1 cellular context compared by ENCODE assay signal in the genomic region with DNA sequence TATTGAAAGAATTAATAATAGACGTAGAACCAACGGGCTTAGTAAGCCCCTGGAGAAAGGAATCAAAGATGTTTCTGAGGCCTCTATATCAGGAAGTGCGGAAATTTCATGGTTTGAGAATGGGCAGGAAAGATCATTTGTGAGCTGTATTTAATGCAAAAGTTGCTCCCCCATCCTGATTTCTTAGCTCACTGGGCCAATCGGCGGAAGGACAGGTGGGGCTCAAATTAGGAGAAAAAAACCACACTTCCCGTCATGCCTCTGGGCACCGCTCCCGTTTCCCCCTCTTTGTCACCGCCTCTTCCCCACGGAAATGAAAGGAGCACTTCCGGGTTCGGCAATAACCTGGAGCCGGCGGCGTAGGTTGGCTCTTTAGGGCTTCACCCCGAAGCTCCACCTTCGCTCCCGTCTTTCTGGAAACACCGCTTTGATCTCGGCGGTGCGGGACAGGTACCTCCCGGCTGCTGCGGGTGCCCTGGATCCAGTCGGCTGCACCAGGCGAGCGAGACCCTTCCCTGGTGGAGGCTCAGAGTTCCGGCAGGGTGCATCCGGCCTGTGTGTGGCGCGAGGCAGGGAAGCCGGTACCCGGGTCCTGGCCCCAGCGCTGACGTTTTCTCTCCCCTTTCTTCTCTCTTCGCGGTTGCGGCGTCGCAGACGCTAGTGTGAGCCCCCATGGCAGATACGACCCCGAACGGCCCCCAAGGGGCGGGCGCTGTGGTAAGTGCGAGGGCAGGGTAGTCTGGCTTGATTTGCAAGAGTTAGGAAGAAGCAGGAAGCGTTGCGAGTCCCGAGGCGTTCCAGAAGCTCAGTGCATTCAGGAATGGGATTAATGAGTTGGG.
A peak's percentile ranks its signal among the peaks of the same experiment; 100 is the strongest.
TF ChIP-seq lines count a peak whose summit lies in the region.

A gene with protein sequence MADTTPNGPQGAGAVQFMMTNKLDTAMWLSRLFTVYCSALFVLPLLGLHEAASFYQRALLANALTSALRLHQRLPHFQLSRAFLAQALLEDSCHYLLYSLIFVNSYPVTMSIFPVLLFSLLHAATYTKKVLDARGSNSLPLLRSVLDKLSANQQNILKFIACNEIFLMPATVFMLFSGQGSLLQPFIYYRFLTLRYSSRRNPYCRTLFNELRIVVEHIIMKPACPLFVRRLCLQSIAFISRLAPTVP (plus strand): TSS at position 617 of the 839 bp plus-strand sequence. CDS start 56 bp downstream, at position 673.

TF ChIP-seq in GM12878, 131 proteins besides CTCF, POLR2A, EP300 and RAD21 (continued from another document and continues in another):
- TF ChIP-seq, protein P1, sequence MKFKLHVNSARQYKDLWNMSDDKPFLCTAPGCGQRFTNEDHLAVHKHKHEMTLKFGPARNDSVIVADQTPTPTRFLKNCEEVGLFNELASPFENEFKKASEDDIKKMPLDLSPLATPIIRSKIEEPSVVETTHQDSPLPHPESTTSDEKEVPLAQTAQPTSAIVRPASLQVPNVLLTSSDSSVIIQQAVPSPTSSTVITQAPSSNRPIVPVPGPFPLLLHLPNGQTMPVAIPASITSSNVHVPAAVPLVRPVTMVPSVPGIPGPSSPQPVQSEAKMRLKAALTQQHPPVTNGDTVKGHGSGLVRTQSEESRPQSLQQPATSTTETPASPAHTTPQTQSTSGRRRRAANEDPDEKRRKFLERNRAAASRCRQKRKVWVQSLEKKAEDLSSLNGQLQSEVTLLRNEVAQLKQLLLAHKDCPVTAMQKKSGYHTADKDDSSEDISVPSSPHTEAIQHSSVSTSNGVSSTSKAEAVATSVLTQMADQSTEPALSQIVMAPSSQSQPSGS (IDR thresholded peaks at IDR 0.05; ENCODE audit: low read length): no peak
- TF ChIP-seq ZZZ3 (IDR thresholded peaks at IDR 0.05; ENCODE audit: control insufficient read depth, insufficient read length, low read depth) (no peak), TCF3 (IDR thresholded peaks at IDR 0.05; ENCODE audit: borderline replicate concordance, insufficient read depth, low read depth, low read length) (no peak), STAT3 (IDR thresholded peaks at IDR 0.05; ENCODE audit: low read depth, low read length) (no peak), CEBPB (IDR thresholded peaks at IDR 0.05; ENCODE audit: borderline replicate concordance in 1 of 2, low read depth in 2 of 2, low read length in 2 of 2) (no peak), MTA2 (IDR thresholded peaks at IDR 0.05; ENCODE audit: low read depth) (peak; percentile 95), CBX5 (IDR thresholded peaks at IDR 0.05; ENCODE audit: low read depth) (no peak), HCFC1 (IDR thresholded peaks at IDR 0.05; ENCODE audit: low read length) (peak; percentile 94), BRCA1 (IDR thresholded peaks at IDR 0.05; ENCODE audit: low read depth, low read length) (no peak), ESRRA (IDR thresholded peaks at IDR 0.05; ENCODE audit: low read length) (no peak), CREB1 (IDR thresholded peaks at IDR 0.05; ENCODE audit: low read depth) (peak; percentile 80), SMAD5 (IDR thresholded peaks at IDR 0.05; ENCODE audit: low read depth) (peak; percentile 80), HDGF (IDR thresholded peaks at IDR 0.05) (no peak), MXI1 (IDR thresholded peaks at IDR 0.05; ENCODE audit: low read depth, low read length) (no peak), SPI1 (IDR thresholded peaks at IDR 0.05; ENCODE audit: borderline replicate concordance, insufficient read depth, low read depth, low read length) (peak; percentile 62), PAX5 (IDR thresholded peaks at IDR 0.05; ENCODE audit: borderline replicate concordance, low read depth, low read length) (no peak), SMC3 (IDR thresholded peaks at IDR 0.05; ENCODE audit: borderline replicate concordance, low read length) (no peak), YBX1 (IDR thresholded peaks at IDR 0.05) (no peak), CBX3 (IDR thresholded peaks at IDR 0.05; ENCODE audit: borderline replicate concordance, low read depth) (no peak), STAT1 (conservative IDR thresholded peaks at IDR 0.05) (no peak), ZBED1 (IDR thresholded peaks at IDR 0.05; ENCODE audit: borderline replicate concordance) (no peak), EZH2 (IDR thresholded peaks at IDR 0.05; ENCODE audit: borderline replicate concordance, control insufficient read depth, low read depth, low read length) (no peak)
- TF ChIP-seq, protein P2, sequence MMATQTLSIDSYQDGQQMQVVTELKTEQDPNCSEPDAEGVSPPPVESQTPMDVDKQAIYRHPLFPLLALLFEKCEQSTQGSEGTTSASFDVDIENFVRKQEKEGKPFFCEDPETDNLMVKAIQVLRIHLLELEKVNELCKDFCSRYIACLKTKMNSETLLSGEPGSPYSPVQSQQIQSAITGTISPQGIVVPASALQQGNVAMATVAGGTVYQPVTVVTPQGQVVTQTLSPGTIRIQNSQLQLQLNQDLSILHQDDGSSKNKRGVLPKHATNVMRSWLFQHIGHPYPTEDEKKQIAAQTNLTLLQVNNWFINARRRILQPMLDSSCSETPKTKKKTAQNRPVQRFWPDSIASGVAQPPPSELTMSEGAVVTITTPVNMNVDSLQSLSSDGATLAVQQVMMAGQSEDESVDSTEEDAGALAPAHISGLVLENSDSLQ (IDR thresholded peaks at IDR 0.05): peak; percentile 62
- TF ChIP-seq, protein P3, sequence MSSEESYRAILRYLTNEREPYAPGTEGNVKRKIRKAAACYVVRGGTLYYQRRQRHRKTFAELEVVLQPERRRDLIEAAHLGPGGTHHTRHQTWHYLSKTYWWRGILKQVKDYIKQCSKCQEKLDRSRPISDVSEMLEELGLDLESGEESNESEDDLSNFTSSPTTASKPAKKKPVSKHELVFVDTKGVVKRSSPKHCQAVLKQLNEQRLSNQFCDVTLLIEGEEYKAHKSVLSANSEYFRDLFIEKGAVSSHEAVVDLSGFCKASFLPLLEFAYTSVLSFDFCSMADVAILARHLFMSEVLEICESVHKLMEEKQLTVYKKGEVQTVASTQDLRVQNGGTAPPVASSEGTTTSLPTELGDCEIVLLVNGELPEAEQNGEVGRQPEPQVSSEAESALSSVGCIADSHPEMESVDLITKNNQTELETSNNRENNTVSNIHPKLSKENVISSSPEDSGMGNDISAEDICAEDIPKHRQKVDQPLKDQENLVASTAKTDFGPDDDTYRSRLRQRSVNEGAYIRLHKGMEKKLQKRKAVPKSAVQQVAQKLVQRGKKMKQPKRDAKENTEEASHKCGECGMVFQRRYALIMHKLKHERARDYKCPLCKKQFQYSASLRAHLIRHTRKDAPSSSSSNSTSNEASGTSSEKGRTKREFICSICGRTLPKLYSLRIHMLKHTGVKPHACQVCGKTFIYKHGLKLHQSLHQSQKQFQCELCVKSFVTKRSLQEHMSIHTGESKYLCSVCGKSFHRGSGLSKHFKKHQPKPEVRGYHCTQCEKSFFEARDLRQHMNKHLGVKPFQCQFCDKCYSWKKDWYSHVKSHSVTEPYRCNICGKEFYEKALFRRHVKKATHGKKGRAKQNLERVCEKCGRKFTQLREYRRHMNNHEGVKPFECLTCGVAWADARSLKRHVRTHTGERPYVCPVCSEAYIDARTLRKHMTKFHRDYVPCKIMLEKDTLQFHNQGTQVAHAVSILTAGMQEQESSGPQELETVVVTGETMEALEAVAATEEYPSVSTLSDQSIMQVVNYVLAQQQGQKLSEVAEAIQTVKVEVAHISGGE (CRISPR knock-in tag; IDR thresholded peaks at IDR 0.05): peak; percentile 19; the same call in 1 of the 2 replicates
- TF ChIP-seq, protein P4, sequence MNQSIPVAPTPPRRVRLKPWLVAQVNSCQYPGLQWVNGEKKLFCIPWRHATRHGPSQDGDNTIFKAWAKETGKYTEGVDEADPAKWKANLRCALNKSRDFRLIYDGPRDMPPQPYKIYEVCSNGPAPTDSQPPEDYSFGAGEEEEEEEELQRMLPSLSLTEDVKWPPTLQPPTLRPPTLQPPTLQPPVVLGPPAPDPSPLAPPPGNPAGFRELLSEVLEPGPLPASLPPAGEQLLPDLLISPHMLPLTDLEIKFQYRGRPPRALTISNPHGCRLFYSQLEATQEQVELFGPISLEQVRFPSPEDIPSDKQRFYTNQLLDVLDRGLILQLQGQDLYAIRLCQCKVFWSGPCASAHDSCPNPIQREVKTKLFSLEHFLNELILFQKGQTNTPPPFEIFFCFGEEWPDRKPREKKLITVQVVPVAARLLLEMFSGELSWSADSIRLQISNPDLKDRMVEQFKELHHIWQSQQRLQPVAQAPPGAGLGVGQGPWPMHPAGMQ (IDR thresholded peaks at IDR 0.05; ENCODE audit: borderline replicate concordance): no peak
- TF ChIP-seq, protein P5, sequence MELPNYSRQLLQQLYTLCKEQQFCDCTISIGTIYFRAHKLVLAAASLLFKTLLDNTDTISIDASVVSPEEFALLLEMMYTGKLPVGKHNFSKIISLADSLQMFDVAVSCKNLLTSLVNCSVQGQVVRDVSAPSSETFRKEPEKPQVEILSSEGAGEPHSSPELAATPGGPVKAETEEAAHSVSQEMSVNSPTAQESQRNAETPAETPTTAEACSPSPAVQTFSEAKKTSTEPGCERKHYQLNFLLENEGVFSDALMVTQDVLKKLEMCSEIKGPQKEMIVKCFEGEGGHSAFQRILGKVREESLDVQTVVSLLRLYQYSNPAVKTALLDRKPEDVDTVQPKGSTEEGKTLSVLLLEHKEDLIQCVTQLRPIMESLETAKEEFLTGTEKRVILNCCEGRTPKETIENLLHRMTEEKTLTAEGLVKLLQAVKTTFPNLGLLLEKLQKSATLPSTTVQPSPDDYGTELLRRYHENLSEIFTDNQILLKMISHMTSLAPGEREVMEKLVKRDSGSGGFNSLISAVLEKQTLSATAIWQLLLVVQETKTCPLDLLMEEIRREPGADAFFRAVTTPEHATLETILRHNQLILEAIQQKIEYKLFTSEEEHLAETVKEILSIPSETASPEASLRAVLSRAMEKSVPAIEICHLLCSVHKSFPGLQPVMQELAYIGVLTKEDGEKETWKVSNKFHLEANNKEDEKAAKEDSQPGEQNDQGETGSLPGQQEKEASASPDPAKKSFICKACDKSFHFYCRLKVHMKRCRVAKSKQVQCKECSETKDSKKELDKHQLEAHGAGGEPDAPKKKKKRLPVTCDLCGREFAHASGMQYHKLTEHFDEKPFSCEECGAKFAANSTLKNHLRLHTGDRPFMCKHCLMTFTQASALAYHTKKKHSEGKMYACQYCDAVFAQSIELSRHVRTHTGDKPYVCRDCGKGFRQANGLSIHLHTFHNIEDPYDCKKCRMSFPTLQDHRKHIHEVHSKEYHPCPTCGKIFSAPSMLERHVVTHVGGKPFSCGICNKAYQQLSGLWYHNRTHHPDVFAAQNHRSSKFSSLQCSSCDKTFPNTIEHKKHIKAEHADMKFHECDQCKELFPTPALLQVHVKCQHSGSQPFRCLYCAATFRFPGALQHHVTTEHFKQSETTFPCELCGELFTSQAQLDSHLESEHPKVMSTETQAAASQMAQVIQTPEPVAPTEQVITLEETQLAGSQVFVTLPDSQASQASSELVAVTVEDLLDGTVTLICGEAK (IDR thresholded peaks at IDR 0.05; ENCODE audit: borderline replicate concordance): peak; percentile 98
- TF ChIP-seq, protein P6, sequence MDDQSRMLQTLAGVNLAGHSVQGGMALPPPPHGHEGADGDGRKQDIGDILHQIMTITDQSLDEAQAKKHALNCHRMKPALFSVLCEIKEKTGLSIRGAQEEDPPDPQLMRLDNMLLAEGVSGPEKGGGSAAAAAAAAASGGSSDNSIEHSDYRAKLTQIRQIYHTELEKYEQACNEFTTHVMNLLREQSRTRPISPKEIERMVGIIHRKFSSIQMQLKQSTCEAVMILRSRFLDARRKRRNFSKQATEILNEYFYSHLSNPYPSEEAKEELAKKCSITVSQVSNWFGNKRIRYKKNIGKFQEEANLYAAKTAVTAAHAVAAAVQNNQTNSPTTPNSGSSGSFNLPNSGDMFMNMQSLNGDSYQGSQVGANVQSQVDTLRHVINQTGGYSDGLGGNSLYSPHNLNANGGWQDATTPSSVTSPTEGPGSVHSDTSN (IDR thresholded peaks at IDR 0.05; ENCODE audit: insufficient replicate concordance, low read depth, low read length): no peak
- TF ChIP-seq, protein P7, sequence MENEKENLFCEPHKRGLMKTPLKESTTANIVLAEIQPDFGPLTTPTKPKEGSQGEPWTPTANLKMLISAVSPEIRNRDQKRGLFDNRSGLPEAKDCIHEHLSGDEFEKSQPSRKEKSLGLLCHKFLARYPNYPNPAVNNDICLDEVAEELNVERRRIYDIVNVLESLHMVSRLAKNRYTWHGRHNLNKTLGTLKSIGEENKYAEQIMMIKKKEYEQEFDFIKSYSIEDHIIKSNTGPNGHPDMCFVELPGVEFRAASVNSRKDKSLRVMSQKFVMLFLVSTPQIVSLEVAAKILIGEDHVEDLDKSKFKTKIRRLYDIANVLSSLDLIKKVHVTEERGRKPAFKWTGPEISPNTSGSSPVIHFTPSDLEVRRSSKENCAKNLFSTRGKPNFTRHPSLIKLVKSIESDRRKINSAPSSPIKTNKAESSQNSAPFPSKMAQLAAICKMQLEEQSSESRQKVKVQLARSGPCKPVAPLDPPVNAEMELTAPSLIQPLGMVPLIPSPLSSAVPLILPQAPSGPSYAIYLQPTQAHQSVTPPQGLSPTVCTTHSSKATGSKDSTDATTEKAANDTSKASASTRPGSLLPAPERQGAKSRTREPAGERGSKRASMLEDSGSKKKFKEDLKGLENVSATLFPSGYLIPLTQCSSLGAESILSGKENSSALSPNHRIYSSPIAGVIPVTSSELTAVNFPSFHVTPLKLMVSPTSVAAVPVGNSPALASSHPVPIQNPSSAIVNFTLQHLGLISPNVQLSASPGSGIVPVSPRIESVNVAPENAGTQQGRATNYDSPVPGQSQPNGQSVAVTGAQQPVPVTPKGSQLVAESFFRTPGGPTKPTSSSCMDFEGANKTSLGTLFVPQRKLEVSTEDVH (IDR thresholded peaks at IDR 0.05; ENCODE audit: low read depth, partially characterized antibody): peak; percentile 93
- TF ChIP-seq, protein P8, sequence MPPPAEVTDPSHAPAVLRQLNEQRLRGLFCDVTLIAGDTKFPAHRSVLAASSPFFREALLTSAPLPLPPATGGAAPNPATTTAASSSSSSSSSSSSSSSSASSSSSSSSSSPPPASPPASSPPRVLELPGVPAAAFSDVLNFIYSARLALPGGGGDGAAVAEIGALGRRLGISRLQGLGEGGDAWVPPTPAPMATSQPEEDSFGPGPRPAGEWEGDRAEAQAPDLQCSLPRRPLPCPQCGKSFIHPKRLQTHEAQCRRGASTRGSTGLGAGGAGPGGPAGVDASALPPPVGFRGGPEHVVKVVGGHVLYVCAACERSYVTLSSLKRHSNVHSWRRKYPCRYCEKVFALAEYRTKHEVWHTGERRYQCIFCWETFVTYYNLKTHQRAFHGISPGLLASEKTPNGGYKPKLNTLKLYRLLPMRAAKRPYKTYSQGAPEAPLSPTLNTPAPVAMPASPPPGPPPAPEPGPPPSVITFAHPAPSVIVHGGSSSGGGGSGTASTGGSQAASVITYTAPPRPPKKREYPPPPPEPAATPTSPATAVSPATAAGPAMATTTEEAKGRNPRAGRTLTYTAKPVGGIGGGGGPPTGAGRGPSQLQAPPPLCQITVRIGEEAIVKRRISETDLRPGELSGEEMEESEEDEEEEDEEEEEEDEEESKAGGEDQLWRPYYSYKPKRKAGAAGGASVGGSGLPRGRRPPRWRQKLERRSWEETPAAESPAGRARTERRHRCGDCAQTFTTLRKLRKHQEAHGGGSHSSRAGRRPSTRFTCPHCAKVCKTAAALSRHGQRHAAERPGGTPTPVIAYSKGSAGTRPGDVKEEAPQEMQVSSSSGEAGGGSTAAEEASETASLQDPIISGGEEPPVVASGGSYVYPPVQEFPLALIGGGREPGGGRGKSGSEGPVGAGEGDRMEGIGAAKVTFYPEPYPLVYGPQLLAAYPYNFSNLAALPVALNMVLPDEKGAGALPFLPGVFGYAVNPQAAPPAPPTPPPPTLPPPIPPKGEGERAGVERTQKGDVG (CRISPR knock-in tag; IDR thresholded peaks at IDR 0.05): no peak
